ENCODE assay signal across 9 cellular contexts in genomic region chr11:22244986-22245592, GRCh38. TPM values are rescaled to one million over a fixed set of nuclear protein-coding genes. Genes with fewer than 3 reads are reported as not detected.
DNase-seq lines count a peak whose midpoint lies in the region; ATAC-seq, FAIRE-seq and TF ChIP-seq lines count a peak whose summit lies in the region.
"Had no signal": no experiment of that assay in that cellular context is flagged by ENCODE, and none has a peak within 500 bp of the region (broad histone marks: within the 10 kb centered on the region; RNA-seq: fewer than 3 reads in every experiment).

No MANE protein-coding gene starts in this region.

- H3K79me2 ChIP-seq in K562 (ENCODE audit: control insufficient read depth, insufficient read depth, low read length) = no peaks in the 10 kb centered on the region

- TF ChIP-seq EP300 in K562 (IDR thresholded peaks at IDR 0.05; ENCODE audit: low read length) = no peak

- ATAC-seq in GM19468 (IDR thresholded peaks at IDR 0.05; ENCODE audit: extremely low read depth, unreplicated experiment) (peak; percentile 89), HG03460 (IDR thresholded peaks at IDR 0.05; ENCODE audit: unreplicated experiment) (peak; percentile 94), K562 (peak; percentile 66)

- peak; percentile 44 to 65 for TF ChIP-seq RAD21 in K562 (CRISPR knock-in tag; conservative IDR thresholded peaks at IDR 0.05 in 1 of 2, IDR thresholded peaks at IDR 0.05 in 1 of 2)

- H3K36me3 ChIP-seq in K562 (ENCODE audit: control insufficient read depth, insufficient read depth, low read length) = no peaks in the 10 kb centered on the region

- no peaks in the 10 kb centered on the region for H3K9me1 ChIP-seq in K562 (ENCODE audit: control insufficient read depth, insufficient read depth, low read length)

- H4K20me1 ChIP-seq in K562 (replicated peaks; ENCODE audit: control insufficient read depth, insufficient read depth, low read length) = no peaks in the 10 kb centered on the region

- no peak overlapping the region for H3K27ac ChIP-seq in K562 (ENCODE audit: extremely low read depth, low read depth, low read length)

- in situ Hi-C loops in K562 (cut with MboI) = no loop called here

- H3K4me2 ChIP-seq in K562 (ENCODE audit: insufficient read depth, low read length) = no peak overlapping the region

- no peak for FAIRE-seq in K562 (lab: Jason Lieb, UNC)
- FAIRE-seq: A204.1 had no signal

- no peaks in the 10 kb centered on the region for H3K27me3 ChIP-seq in K562 (ENCODE audit: control insufficient read depth in 2 of 2, insufficient read depth in 2 of 2, low read length in 2 of 2)

- H3K9ac ChIP-seq in K562 (ENCODE audit: insufficient read depth in 1 of 2, low read depth in 2 of 2, low read length in 2 of 2) = no peak overlapping the region

- 2% methylated on average over 4 of the region's 4 CpGs for WGBS in K562 (ENCODE audit: insufficient coverage, low coverage, missing lambda C conversion rate)

- no TSS peak for BruUV-seq in K562 (replicated peaks; lab: Mats Ljungman, UMichigan)

- CTCF ChIA-PET in K562 (lab: Yijun Ruan, JAX; ENCODE audit: low intra/inter-chr PET ratio) = interaction anchor here (1.9 kb wide), 1 partner anchor 59 kb away, joined by 7 read pairs; no protein-coding TSS in a partner anchor

- peak; percentile 14 to 44 (median 34); a peak in 3 of 6 replicates for TF ChIP-seq CTCF in K562 (IDR thresholded peaks at IDR 0.05 in 2 of 3, conservative IDR thresholded peaks at IDR 0.05 in 1 of 3; ENCODE audit: insufficient read depth in 2 of 3, low read depth in 1 of 3, low read length in 3 of 3)

- no peak overlapping the region for H2AFZ ChIP-seq in K562 (ENCODE audit: low read depth, low read length)

- no peak for TF ChIP-seq POLR2A in K562 (conservative IDR thresholded peaks at IDR 0.05)

- intact Hi-C loops in K562 (cut with micrococcal nuclease) = loop anchor here (5.0 kb wide), 1 partner anchor 57 kb away; no protein-coding TSS in a partner anchor

- H3K4me3 ChIP-seq in K562 = no peak overlapping the region

- DNase-seq in DMS 273 (lab: John Stamatoyannopoulos, UW; ENCODE audit: unreplicated experiment) (peak; percentile 36), DMS 273 treated with DMSO at 0.1 percent for 48 hours (lab: John Stamatoyannopoulos, UW) (no peak), NOMO-1 treated with dmso at 0.1 percent for 144 hours (lab: John Stamatoyannopoulos, UW; ENCODE audit: unreplicated experiment) (peak; percentile 5), K562 (ENCODE audit: extremely low read depth in 1 of 4, low spot score in 3 of 4) (peak in 3 of 4 experiments; percentile 6 to 22 (median 7)), iris pigment epithelial cell (ENCODE audit: low read depth) (peak; percentile 46)
- peak; percentile 1 to 4 for DNase-seq in stimulated activated CD4-positive, alpha-beta T cell treated with anti-CD3 and anti-CD28 coated beads, Interleukin-4, amount 100 ng/mL, for 4 hours

- POLR2A ChIA-PET in K562 (lab: Yijun Ruan, JAX) = no interaction called here

- no peaks in the 10 kb centered on the region for H3K4me1 ChIP-seq in K562 (replicated peaks in 1 of 2; ENCODE audit: control insufficient read depth in 2 of 2, insufficient read depth in 2 of 2, low read length in 2 of 2)

- H3K9me3 ChIP-seq in K562 (replicated peaks; ENCODE audit: control insufficient read depth, insufficient read depth, low read depth, low read length) = no peaks in the 10 kb centered on the region

TF ChIP-seq in K562, 482 proteins besides CTCF, POLR2A, EP300 and RAD21:
- TF ChIP-seq GTF3C2 (IDR thresholded peaks at IDR 0.05; ENCODE audit: borderline replicate concordance, extremely low read depth, insufficient read length) (no peak), NFATC3 (IDR thresholded peaks at IDR 0.05) (no peak), ZFP36 (IDR thresholded peaks at IDR 0.05; ENCODE audit: low read depth, low read length, partially characterized antibody) (no peak), XRCC5 (IDR thresholded peaks at IDR 0.05; ENCODE audit: low read depth, low read length) (no peak), DMBX1 (CRISPR knock-in tag; IDR thresholded peaks at IDR 0.05; ENCODE audit: borderline replicate concordance) (no peak), FOXK2 (conservative IDR thresholded peaks at IDR 0.05 in 1 of 2, IDR thresholded peaks at IDR 0.05 in 1 of 2; ENCODE audit: low read depth in 2 of 2) (no peak), PHTF2 (CRISPR knock-in tag; IDR thresholded peaks at IDR 0.05) (no peak), L3MBTL2 (IDR thresholded peaks at IDR 0.05) (no peak), CGGBP1 (CRISPR knock-in tag; IDR thresholded peaks at IDR 0.05) (no peak)

RNA-seq across cellular contexts. Expression of gene ANO5, which starts 52.2 kb away (rescaled TPM):
- total RNA-seq in K562 (2011; cell fraction: chromatin; rRNA removed; ENCODE audit: low replicate concordance) = 0.19 and 1.4 TPM in 2 replicates
- total RNA-seq in K562 (2011; cell fraction: nucleolus; rRNA removed) = 0.17 and 0.79 TPM in 2 replicates
- total RNA-seq in K562 (2011; cell fraction: nucleoplasm; rRNA removed) = 0.84 and 1.7 TPM in 2 replicates
- total RNA-seq in K562 (2014; rRNA removed) (0.20 and 0.27 TPM in 2 replicates), K562 (2014; rRNA removed; fragmentation: Illumina TruSeq; extraction: Trizol) (0.54 and 0.58 TPM in 2 replicates), K562 (2015; rRNA removed; fragmentation: Illumina TruSeq; extraction: Trizol) (0.36 and 0.75 TPM in 2 replicates), K562 (2021) (0.34 and 0.51 TPM in 2 replicates)
- polyA plus RNA-seq in K562 (2011; rRNA removed) (0.03 and 0.33 TPM in 2 replicates), K562 (2014; fragmentation: Illumina TruSeq; extraction: Trizol) (0.22 and 0.28 TPM in 2 replicates), K562 (2014; fragmentation: Nextera tagmentation; extraction: Ambion mirVana) (under 1 TPM; 0.23 to 0.24 TPM), K562 (2014; rRNA removed) (0.16 and 0.42 TPM in 2 replicates)
- polyA plus RNA-seq in K562 (2011; cell fraction: cytosol; rRNA removed) = 0.18 TPM in 1 of 2 replicates, not detected in the other
- 0.31 and 0.63 TPM in 2 replicates for polyA plus RNA-seq in K562 (2011; cell fraction: nucleus; rRNA removed)
- 0.34 and 0.50 TPM in 2 replicates for polyA plus RNA-seq in K562 (2012)
- polyA minus RNA-seq in K562 (2011; rRNA and poly(A)+ RNA removed) = 0.12 and 0.84 TPM in 2 replicates
- 0.38 TPM in 1 of 2 replicates, not detected in the other for polyA minus RNA-seq in K562 (2011; cell fraction: cytosol; rRNA and poly(A)+ RNA removed)
- polyA minus RNA-seq in K562 (2011; cell fraction: nucleus; rRNA and poly(A)+ RNA removed) = 0.27 and 0.44 TPM in 2 replicates
